1 cellular context compared by ENCODE assay signal in genomic region chr6:132161283-132161682, GRCh38.
TF ChIP-seq lines count a peak whose summit lies in the region.

No MANE protein-coding gene starts in this region.

TF ChIP-seq in HepG2, 621 proteins besides CTCF, POLR2A, EP300 and RAD21 (continued from another document and continues in another):
- TF ChIP-seq HMGXB3 (CRISPR knock-in tag; IDR thresholded peaks at IDR 0.05; ENCODE audit: borderline replicate concordance) = no peak
- no peak for TF ChIP-seq NFE2L2 (IDR thresholded peaks at IDR 0.05; ENCODE audit: low read length)
- no peak for TF ChIP-seq TEF (CRISPR knock-in tag; IDR thresholded peaks at IDR 0.05)
- TF ChIP-seq TAF15 (IDR thresholded peaks at IDR 0.05; ENCODE audit: low read depth, low read length, poor library complexity, severe bottlenecking) = no peak
- no peak for TF ChIP-seq ZBED4 (CRISPR knock-in tag; IDR thresholded peaks at IDR 0.05; ENCODE audit: borderline replicate concordance)
- peak; percentile 68; the same call in 1 of the 2 replicates for TF ChIP-seq BRF2 (CRISPR knock-in tag; IDR thresholded peaks at IDR 0.05)
- no peak for TF ChIP-seq ZHX2 (IDR thresholded peaks at IDR 0.05; ENCODE audit: low read depth)
- no peak for TF ChIP-seq ZHX2 (CRISPR knock-in tag; IDR thresholded peaks at IDR 0.05; ENCODE audit: borderline replicate concordance)
- TF ChIP-seq FOXO4 (CRISPR knock-in tag; conservative IDR thresholded peaks at IDR 0.05) = no peak
- no peak for TF ChIP-seq ZBTB10 (CRISPR knock-in tag; IDR thresholded peaks at IDR 0.05; ENCODE audit: borderline replicate concordance)
- TF ChIP-seq ZNF782 (CRISPR knock-in tag; IDR thresholded peaks at IDR 0.05; ENCODE audit: borderline replicate concordance) = no peak
- TF ChIP-seq TFDP2 (CRISPR knock-in tag; IDR thresholded peaks at IDR 0.05) = no peak
- TF ChIP-seq YY1 (IDR thresholded peaks at IDR 0.05; ENCODE audit: insufficient read depth, insufficient replicate concordance, low read depth, low read length) = no peak
- no peak; the same call in 1 of the 2 replicates for TF ChIP-seq IRX3 (CRISPR knock-in tag; IDR thresholded peaks at IDR 0.05; ENCODE audit: borderline replicate concordance, low read depth)
- no peak for TF ChIP-seq ZNF792 (CRISPR knock-in tag; IDR thresholded peaks at IDR 0.05)
- TF ChIP-seq HDAC1 (CRISPR knock-in tag; IDR thresholded peaks at IDR 0.05) = no peak
- TF ChIP-seq ZNF550 (CRISPR knock-in tag; IDR thresholded peaks at IDR 0.05; ENCODE audit: borderline replicate concordance) = no peak
- no peak for TF ChIP-seq ZEB1 (IDR thresholded peaks at IDR 0.05; ENCODE audit: insufficient replicate concordance, low read depth)
- TF ChIP-seq NFE2L1 (CRISPR knock-in tag; IDR thresholded peaks at IDR 0.05; ENCODE audit: borderline replicate concordance) = no peak
- TF ChIP-seq FOXA1 (IDR thresholded peaks at IDR 0.05) = no peak
- TF ChIP-seq FOXA1 (CRISPR knock-in tag; IDR thresholded peaks at IDR 0.05) = 0 out of 2 replicates have a peak, but pooled peaks have one; percentile 30
- TF ChIP-seq RNF219 (CRISPR knock-in tag; IDR thresholded peaks at IDR 0.05) = no peak
- TF ChIP-seq REPIN1 (CRISPR knock-in tag; IDR thresholded peaks at IDR 0.05; ENCODE audit: borderline replicate concordance, low read depth) = 0 out of 2 replicates have a peak, but pooled peaks have one; percentile 61
- TF ChIP-seq RFX5 (IDR thresholded peaks at IDR 0.05; ENCODE audit: low read depth, low read length) = no peak
- no peak for TF ChIP-seq SP2 (CRISPR knock-in tag; IDR thresholded peaks at IDR 0.05)
- TF ChIP-seq SRY (CRISPR knock-in tag; IDR thresholded peaks at IDR 0.05) = no peak
- TF ChIP-seq SNAPC2 (CRISPR knock-in tag; IDR thresholded peaks at IDR 0.05) = peak; percentile 78; the same call in 1 of the 2 replicates
- TF ChIP-seq ZFY (CRISPR knock-in tag; IDR thresholded peaks at IDR 0.05) = no peak
- no peak for TF ChIP-seq MTA1 (CRISPR knock-in tag; IDR thresholded peaks at IDR 0.05; ENCODE audit: borderline replicate concordance)
- TF ChIP-seq GTF3A (CRISPR knock-in tag; conservative IDR thresholded peaks at IDR 0.05) = no peak
